In genomic region chr7:37201003-37201875, GRCh38 we compare ENCODE assay signal across 8 cellular contexts.
DNase-seq lines count a peak whose midpoint lies in the region; ATAC-seq, FAIRE-seq and TF ChIP-seq lines count a peak whose summit lies in the region.

No MANE protein-coding gene starts in this region.

- no peak overlapping the region for H3K27ac Mint-ChIP-seq in neural progenitor cell

- H3K79me2 ChIP-seq in PC-3 (ENCODE audit: low read length): no peaks in the 10 kb centered on the region
- H3K79me2 ChIP-seq in neural progenitor cell (ENCODE audit: low read depth): no peaks in the 10 kb centered on the region

- no peak overlapping the region for H3K4me3 Mint-ChIP-seq in neural progenitor cell

- no peaks in the 10 kb centered on the region for H3K9me3 Mint-ChIP-seq in neural progenitor cell

- DNase-seq in GM12892 (ENCODE audit: insufficient read length) (peak; percentile 27), PC-3 (peak; percentile 79), foreskin fibroblast (peak; percentile 57 to 88), neural progenitor cell (ENCODE audit: low spot score) (peak; percentile 91), thoracic aorta (ENCODE audit: low spot score) (peak; percentile 45)
- DNase-seq in activated effector memory CD4-positive, alpha-beta T cell treated with Interleukin-2 at 50 U/mL for 16 hours: peak; percentile 10

- no peak overlapping the region for H3K4me3 ChIP-seq in PC-3 (ENCODE audit: low read length)
- H3K4me3 ChIP-seq in foreskin fibroblast (ENCODE audit: low read depth in 1 of 2, low read length in 2 of 2): no peak overlapping the region
- H3K4me3 ChIP-seq in neural progenitor cell: no peak overlapping the region
- peak overlapping the region; percentile 6 for H3K4me3 ChIP-seq in thoracic aorta

- H3F3A ChIP-seq in PC-3 (ENCODE audit: low read length, unreplicated experiment) (no peaks in the 10 kb centered on the region), neural progenitor cell (ENCODE audit: low read depth) (no peaks in the 10 kb centered on the region)

- no TSS peak for BruUV-seq in PC-3 (replicated peaks; lab: Mats Ljungman, UMichigan)

- TF ChIP-seq RAD21 in Ishikawa (IDR thresholded peaks at IDR 0.05; ENCODE audit: low read depth): peak; percentile 72

- H3K27me3 ChIP-seq in PC-3 (ENCODE audit: low read length) (0 out of 2 replicates have a peak, but pooled peaks cover 7% of the 10 kb centered on the region), neural progenitor cell (no peaks in the 10 kb centered on the region), thoracic aorta (replicated peaks; ENCODE audit: insufficient read depth) (no peaks in the 10 kb centered on the region)

- no peak for TF ChIP-seq POLR2A in GM12892 (IDR thresholded peaks at IDR 0.05; ENCODE audit: low read depth, low read length)

- CTCF ChIA-PET in PC-3 (lab: Charles Lee): no interaction called here

- H4K20me1 ChIP-seq in PC-3 (ENCODE audit: low read length) (no peaks in the 10 kb centered on the region), neural progenitor cell (ENCODE audit: low read depth) (no peaks in the 10 kb centered on the region)

- peaks cover 11% of the 10 kb centered on the region for H3K4me1 Mint-ChIP-seq in neural progenitor cell

- TF ChIP-seq CTCF in 22Rv1 (IDR thresholded peaks at IDR 0.05) (peak; percentile 96), PC-3 (conservative IDR thresholded peaks at IDR 0.05; ENCODE audit: low read depth, low read length) (peak; percentile 90), foreskin fibroblast (IDR thresholded peaks at IDR 0.05; ENCODE audit: low read depth, low read length) (peak; percentile 80), neural progenitor cell (IDR thresholded peaks at IDR 0.05) (peak; percentile 96), thoracic aorta (IDR thresholded peaks at IDR 0.05) (peak; percentile 85)

- no peak for TF ChIP-seq EP300 in Ishikawa (IDR thresholded peaks at IDR 0.05; ENCODE audit: borderline replicate concordance)

- no peak overlapping the region for H3K4me2 ChIP-seq in PC-3 (ENCODE audit: low read length)
- H3K4me2 ChIP-seq in neural progenitor cell: no peak overlapping the region

- intact Hi-C loops in PC-3 (cut with micrococcal nuclease): loop anchor here (1.0 kb wide), 3 partner anchors 234 to 760 kb away; no protein-coding TSS in a partner anchor

- peaks cover 3% of the 10 kb centered on the region for H3K27me3 Mint-ChIP-seq in neural progenitor cell (ENCODE audit: insufficient read depth, low read depth)

- H3K4me1 ChIP-seq in PC-3 (ENCODE audit: insufficient read depth, low read length) (no peaks in the 10 kb centered on the region), neural progenitor cell (no peaks in the 10 kb centered on the region), thoracic aorta (ENCODE audit: control insufficient read depth in 1 of 2, low read depth in 2 of 2) (peaks cover 11 to 24% of the 10 kb centered on the region in 2 donors)

- peaks cover 2% of the 10 kb centered on the region for H3K36me3 Mint-ChIP-seq in neural progenitor cell

- H3K9me2 ChIP-seq in PC-3 (replicated peaks; ENCODE audit: low read length): no peaks in the 10 kb centered on the region

- no peaks in the 10 kb centered on the region for H3K9me3 ChIP-seq in PC-3 (ENCODE audit: low read length)
- no peaks in the 10 kb centered on the region for H3K9me3 ChIP-seq in neural progenitor cell (ENCODE audit: low read depth)
- H3K9me3 ChIP-seq in thoracic aorta: no peaks in the 10 kb centered on the region

- H3K27ac ChIP-seq in 22Rv1: no peak overlapping the region
- H3K27ac ChIP-seq in PC-3 (ENCODE audit: low read length): no peak overlapping the region
- H3K27ac ChIP-seq in neural progenitor cell: no peak overlapping the region
- H3K27ac ChIP-seq in thoracic aorta: peak overlapping the region; percentile 77 to 85

- peak; percentile 91 for FAIRE-seq in GM12892 (lab: Jason Lieb, UNC)

- H3K36me3 ChIP-seq in PC-3 (ENCODE audit: low read depth, low read length) (no peaks in the 10 kb centered on the region), neural progenitor cell (no peaks in the 10 kb centered on the region), thoracic aorta (no peaks in the 10 kb centered on the region)

- POLR2A ChIA-PET in PC-3 (lab: Charles Lee; ENCODE audit: unreplicated experiment): no interaction called here

- ATAC-seq in PC-3: peak; percentile 62; the same call in 1 of the 2 replicates
- ATAC-seq in thoracic aorta (ENCODE audit: insufficient number of reproducible peaks, low FRiP score, low read depth): peak; percentile 59

- H2AFZ ChIP-seq in PC-3 (ENCODE audit: low read length) (no peak overlapping the region), neural progenitor cell (replicated peaks) (no peak overlapping the region)

- H3K9ac ChIP-seq in PC-3 (ENCODE audit: low read length): no peak overlapping the region
- H3K9ac ChIP-seq in neural progenitor cell: no peak overlapping the region

TF ChIP-seq in Ishikawa, 13 proteins besides CTCF, POLR2A, EP300 and RAD21:
- no peak for TF ChIP-seq FOXM1 (IDR thresholded peaks at IDR 0.05; ENCODE audit: borderline replicate concordance, low read depth)
- TF ChIP-seq TEAD4 (IDR thresholded peaks at IDR 0.05): peak; percentile 32; the same call in 1 of the 2 replicates
- peak; percentile 93 for TF ChIP-seq NFIC (IDR thresholded peaks at IDR 0.05)

Comparison
In these comparisons a context has a peak if more than half of its experiments do, and no peak if none do; other contexts are left out.
1. H3K27ac ChIP-seq: peak in thoracic aorta (2 of 2); none in 22Rv1 (single experiment), PC-3 (single experiment) and neural progenitor cell (single experiment).
2. DNase-seq: peak in every context shown above with its lines; median percentile 91 in neural progenitor cell; 79 in PC-3; 72 in foreskin fibroblast; 45 in thoracic aorta; 27 in GM12892; 10 in activated effector memory CD4-positive, alpha-beta T cell treated with Interleukin-2 at 50 U/mL for 16 hours.
3. Peak in every context shown above with its lines, with median percentiles within 50 percentile points of each other: CTCF ChIP-seq.